8 cellular contexts compared by ENCODE assay signal in the genomic region with DNA sequence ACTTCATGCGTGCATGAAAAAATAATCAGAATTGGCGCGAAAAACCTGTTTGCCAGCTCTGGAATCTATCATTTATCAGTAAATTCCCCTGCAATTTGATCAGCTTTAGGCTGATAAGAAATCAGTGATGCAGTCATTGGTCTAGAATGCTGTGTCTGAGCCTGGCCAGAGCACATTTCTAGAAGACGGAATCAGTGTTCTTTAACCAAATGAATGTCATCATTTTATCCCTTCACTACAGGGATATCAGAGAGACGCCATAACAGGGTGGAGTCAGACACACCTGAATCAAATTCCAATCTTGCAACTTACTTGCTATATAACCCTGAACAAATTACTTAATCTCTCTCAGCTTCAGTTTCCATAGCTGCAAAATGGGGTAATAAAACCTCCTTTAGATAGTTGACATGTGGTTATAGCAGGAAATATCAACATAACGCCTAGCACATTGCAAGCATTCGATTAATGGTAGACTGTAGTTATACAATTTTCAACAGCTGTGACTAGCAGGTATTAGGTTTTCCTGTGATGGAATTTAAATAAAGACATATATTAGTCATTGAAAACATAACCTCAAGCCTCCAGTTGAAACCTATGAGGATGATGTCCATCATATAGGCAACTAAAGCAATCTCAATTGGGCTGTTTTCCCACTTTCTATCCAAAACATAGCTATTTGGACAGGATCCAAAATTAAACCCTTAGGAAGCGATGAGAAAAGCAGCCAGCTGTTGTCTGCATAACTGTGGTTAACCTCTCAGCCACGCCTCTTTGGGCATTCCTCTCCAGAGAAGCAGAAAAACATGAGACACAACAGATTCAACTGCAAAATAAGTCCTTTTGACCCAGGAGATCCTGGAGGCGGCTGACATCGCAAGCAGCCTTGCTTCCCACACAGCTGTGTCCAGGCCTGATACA. TPM values are rescaled to one million over a fixed set of nuclear protein-coding genes. Genes with fewer than 3 reads are reported as not detected.
DNase-seq lines count a peak whose midpoint lies in the region; ATAC-seq and TF ChIP-seq lines count a peak whose summit lies in the region.

No MANE protein-coding gene starts in this region.

- intact Hi-C loops in left ventricle myocardium inferior (cut with micrococcal nuclease): no loop called here
- intact Hi-C loops in cardiac septum (cut with DNase I): no loop called here
- intact Hi-C loops in Right ventricle myocardium superior (cut with DNase I): no loop called here

- peaks cover 7% of the 10 kb centered on the region for H3K4me1 ChIP-seq in left ventricle myocardium inferior

- no peaks in the 10 kb centered on the region for H3K36me3 ChIP-seq in left ventricle myocardium inferior

- H3K4me3 ChIP-seq in left ventricle myocardium inferior: no peak overlapping the region
- H3K4me3 ChIP-seq in choroid plexus epithelial cell (ENCODE audit: low read depth, low read length): no peak overlapping the region
- H3K4me3 ChIP-seq in retinal pigment epithelial cell (ENCODE audit: low read length): no peak overlapping the region

- ATAC-seq in SK-N-SH treated with all-trans-retinoic acid at 6 μM for 48 hours (peak; percentile 95), Right ventricle myocardium superior (ENCODE audit: poor library complexity) (no peak)

- no peak for TF ChIP-seq CTCF in left ventricle myocardium inferior (IDR thresholded peaks at IDR 0.05; ENCODE audit: borderline replicate concordance)
- no peak for TF ChIP-seq CTCF in choroid plexus epithelial cell (conservative IDR thresholded peaks at IDR 0.05; ENCODE audit: low read depth, low read length)
- TF ChIP-seq CTCF in retinal pigment epithelial cell (conservative IDR thresholded peaks at IDR 0.05; ENCODE audit: low read depth, low read length): no peak
- no peak for TF ChIP-seq CTCF in GM20000 (IDR thresholded peaks at IDR 0.05; ENCODE audit: extremely low read depth, missing control alignments)

- peaks cover 6% of the 10 kb centered on the region for H3K27me3 ChIP-seq in left ventricle myocardium inferior (ENCODE audit: low read depth)

- no peak overlapping the region for H3K27ac ChIP-seq in left ventricle myocardium inferior (replicated peaks)

- H3K9me3 ChIP-seq in left ventricle myocardium inferior (replicated peaks): peaks cover 7% of the 10 kb centered on the region

- DNase-seq in left ventricle myocardium inferior: peak; percentile 16
- DNase-seq in cardiac septum (ENCODE audit: low spot score): no peak
- peak; percentile 99 for DNase-seq in choroid plexus epithelial cell (ENCODE audit: low read depth)
- DNase-seq in retinal pigment epithelial cell (ENCODE audit: low read depth): peak; percentile 91
- DNase-seq in GM20000 (ENCODE audit: low spot score): no peak
- no peak for DNase-seq in nucleus accumbens (lab: John Stamatoyannopoulos, UW)
- no peak for DNase-seq in Right ventricle myocardium superior

TF ChIP-seq in SK-N-SH treated with all-trans-retinoic acid at 6 μM for 48 hours, 23 proteins besides CTCF, POLR2A, EP300 and RAD21:
- TF ChIP-seq PPARA (CRISPR knock-in tag; IDR thresholded peaks at IDR 0.05; ENCODE audit: borderline replicate concordance) (no peak), ISL1 (CRISPR knock-in tag; IDR thresholded peaks at IDR 0.05) (0 out of 2 replicates have a peak, but pooled peaks have one; percentile 14), ZNF70 (CRISPR knock-in tag; IDR thresholded peaks at IDR 0.05) (peak; percentile 36; the same call in 1 of the 2 replicates)

RNA-seq across cellular contexts. Expression of a gene that starts 51.6 kb away (rescaled TPM):
- 25.2 TPM for total RNA-seq in left ventricle myocardium inferior
- 24.1 TPM for total RNA-seq in cardiac septum
- total RNA-seq in Right ventricle myocardium superior: 21.1 TPM

Comparison
In these comparisons a context has a peak if more than half of its experiments do, and no peak if none do; other contexts are left out.
1. DNase-seq: peak in left ventricle myocardium inferior (single experiment), choroid plexus epithelial cell (single experiment) and retinal pigment epithelial cell (single experiment); none in cardiac septum (single experiment), GM20000 (single experiment), nucleus accumbens (0 of 56) and Right ventricle myocardium superior (single experiment).